Comparison of ENCODE assay signal across 11 cellular contexts in genomic region chr1:203129501-203130231, GRCh38. TPM values are rescaled to one million over a fixed set of nuclear protein-coding genes. Genes with fewer than 3 reads are reported as not detected.
DNase-seq lines count a peak whose midpoint lies in the region; ATAC-seq and TF ChIP-seq lines count a peak whose summit lies in the region.
"Had no signal": no experiment of that assay in that cellular context is flagged by ENCODE, and none has a peak within 500 bp of the region (broad histone marks: within the 10 kb centered on the region; RNA-seq: fewer than 3 reads in every experiment).

No MANE protein-coding gene starts in this region.

- no peak overlapping the region for H3K4me3 Mint-ChIP-seq in CD4-positive, alpha-beta memory T cell
- no peak overlapping the region for H3K4me3 Mint-ChIP-seq in nephron progenitor cell

- peaks cover 0 to 5% (median 0%) of the 10 kb centered on the region in 8 donors for H3K9me3 Mint-ChIP-seq in CD4-positive, alpha-beta memory T cell
- no peaks in the 10 kb centered on the region for H3K9me3 Mint-ChIP-seq in nephron progenitor cell

- CTCF ChIA-PET in CD4-positive, alpha-beta memory T cell (lab: Charles Lee; ENCODE audit: partially characterized antibody): interaction anchor here (1.3 kb wide), 1 partner anchor 23 kb away, joined by 3 read pairs; no protein-coding TSS in a partner anchor

- peak; percentile 48 for DNase-seq in NCI-H1105 treated with DMSO at 0.1 percent for 48 hours (lab: John Stamatoyannopoulos, UW)
- no peak for DNase-seq in NCI-H1105 (lab: John Stamatoyannopoulos, UW)
- DNase-seq in RPMI8226: peak; percentile 43
- DNase-seq in right atrium auricular region (ENCODE audit: low spot score): peak; percentile 58
- DNase-seq in gastrocnemius medialis: peak in 1 of 2 donors; percentile 68
- DNase-seq in CD4-positive, alpha-beta memory T cell: no peak
- no peak for DNase-seq in nephron progenitor cell
- DNase-seq: kidney had no signal

- peaks cover 0 to 92% of the 10 kb centered on the region in 2 donors for H3K4me1 ChIP-seq in right atrium auricular region
- peaks cover 28 to 41% of the 10 kb centered on the region in 2 donors for H3K4me1 ChIP-seq in gastrocnemius medialis
- no peaks in the 10 kb centered on the region for H3K4me1 ChIP-seq in CD4-positive, alpha-beta memory T cell (ENCODE audit: insufficient read depth, low read length)

- peaks cover 23 to 35% of the 10 kb centered on the region in 2 donors for H3K27me3 Mint-ChIP-seq in CD4-positive, alpha-beta memory T cell
- H3K27me3 Mint-ChIP-seq in nephron progenitor cell (ENCODE audit: low read depth, poor library complexity): peaks cover 58% of the 10 kb centered on the region

- H3K4me1 Mint-ChIP-seq in CD4-positive, alpha-beta memory T cell: peaks cover 7 to 13% (median 9%) of the 10 kb centered on the region in 4 donors
- peaks cover 34% of the 10 kb centered on the region for H3K4me1 Mint-ChIP-seq in nephron progenitor cell

- H3K9me3 ChIP-seq in right atrium auricular region (no peaks in the 10 kb centered on the region), gastrocnemius medialis (no peaks in the 10 kb centered on the region)
- H3K9me3 ChIP-seq in CD4-positive, alpha-beta memory T cell (ENCODE audit: control insufficient read depth in 1 of 2, low read length in 2 of 2): no peaks in the 10 kb centered on the region

- POLR2A ChIA-PET in CD4-positive, alpha-beta memory T cell (lab: Charles Lee; ENCODE audit: partially characterized antibody): no interaction called here

- in situ Hi-C loops in gastrocnemius medialis (cut with MboI; ENCODE audit: low sequenced_read_pairs in 4 of 4): no loop called here

- H3K27me3 ChIP-seq in right atrium auricular region (no peaks in the 10 kb centered on the region), gastrocnemius medialis (no peaks in the 10 kb centered on the region)
- peaks cover 19% of the 10 kb centered on the region for H3K27me3 ChIP-seq in CD4-positive, alpha-beta memory T cell (ENCODE audit: insufficient read depth, low read length)

- H3K36me3 ChIP-seq in right atrium auricular region: no peaks in the 10 kb centered on the region
- H3K36me3 ChIP-seq in gastrocnemius medialis: no peaks in the 10 kb centered on the region
- H3K36me3 ChIP-seq in CD4-positive, alpha-beta memory T cell (ENCODE audit: insufficient read depth, low read length): no peaks in the 10 kb centered on the region

- TF ChIP-seq POLR2A in gastrocnemius medialis (IDR thresholded peaks at IDR 0.05): no peak

- intact Hi-C loops in gastrocnemius medialis (cut with DNase I; ENCODE audit: low total_unique reads): loop anchor here (2.0 kb wide), 1 partner anchor 91 kb away; no protein-coding TSS in a partner anchor
- intact Hi-C loops in CD4-positive, alpha-beta memory T cell (cut with micrococcal nuclease): no loop called here

- H3K4me3 ChIP-seq in right atrium auricular region: peak overlapping the region in 1 of 2 donors; percentile 54
- H3K4me3 ChIP-seq in gastrocnemius medialis: no peak overlapping the region
- H3K4me3 ChIP-seq in CD4-positive, alpha-beta memory T cell (ENCODE audit: low read length in 2 of 2): no peak overlapping the region

- H3K27ac Mint-ChIP-seq in CD4-positive, alpha-beta memory T cell: no peak overlapping the region
- no peak overlapping the region for H3K27ac Mint-ChIP-seq in nephron progenitor cell

- H3K27ac ChIP-seq in right atrium auricular region (peak overlapping the region; percentile 91 to 94), gastrocnemius medialis (peak overlapping the region in 2 of 4 donors; percentile 49)
- H3K27ac ChIP-seq in CD4-positive, alpha-beta memory T cell (ENCODE audit: low read depth, low read length): no peak overlapping the region

- no peak for TF ChIP-seq CTCF in right atrium auricular region (IDR thresholded peaks at IDR 0.05)
- TF ChIP-seq CTCF in gastrocnemius medialis (IDR thresholded peaks at IDR 0.05 in 4 of 5, conservative IDR thresholded peaks at IDR 0.05 in 1 of 5): no peak
- TF ChIP-seq CTCF in nephron progenitor cell (IDR thresholded peaks at IDR 0.05): no peak

- peak; percentile 30 to 33 for ATAC-seq in gastrocnemius medialis
- ATAC-seq in HG03039 (IDR thresholded peaks at IDR 0.05; ENCODE audit: unreplicated experiment): no peak

- H3K36me3 Mint-ChIP-seq in CD4-positive, alpha-beta memory T cell: no peaks in the 10 kb centered on the region
- no peaks in the 10 kb centered on the region for H3K36me3 Mint-ChIP-seq in nephron progenitor cell (ENCODE audit: low read depth)

RNA-seq across cellular contexts. Expression of gene ADORA1, which starts 2.1 kb away (rescaled TPM):
- total RNA-seq in right atrium auricular region (10 to 100 TPM in 1 of 2 donors, 1 to 10 TPM in 1; 9.4 to 15.1 TPM), gastrocnemius medialis (1 to 10 TPM in 2 of 4 donors, under 1 TPM in 2; 0.25 to 5.6 (median 1.7) TPM)
- total RNA-seq in CD4-positive, alpha-beta memory T cell: not detected
- under 1 TPM in 1 of 2 donors, not detected in 1; 0.10 TPM for polyA plus RNA-seq in CD4-positive, alpha-beta memory T cell

RNA-seq across cellular contexts. Expression of gene MYOG, which starts 43.9 kb away (rescaled TPM):
- total RNA-seq in right atrium auricular region (not detected), gastrocnemius medialis (100 to 1,000 TPM in 1 of 4 donors, 10 to 100 TPM in 3; 21.4 to 146 (median 73.1) TPM)
- total RNA-seq in CD4-positive, alpha-beta memory T cell: not detected
- not detected for polyA plus RNA-seq in CD4-positive, alpha-beta memory T cell
- total RNA-seq: A673, H1, kidney had no signal
- polyA plus RNA-seq: H1 had no signal

RNA-seq across cellular contexts. Expression of gene MYBPH, which starts 46.0 kb away (rescaled TPM):
- total RNA-seq in right atrium auricular region (not detected), gastrocnemius medialis (100 to 1,000 TPM in 1 of 4 donors, 10 to 100 TPM in 2, 1 to 10 TPM in 1; 7.4 to 260 (median 45.5) TPM)
- total RNA-seq in CD4-positive, alpha-beta memory T cell: not detected
- polyA plus RNA-seq in CD4-positive, alpha-beta memory T cell: not detected
- total RNA-seq: A673, H1, kidney had no signal
- polyA plus RNA-seq: H1 had no signal

RNA-seq across cellular contexts. Expression of gene CHI3L1, which starts 56.8 kb away (rescaled TPM):
- 1 to 10 TPM in 1 of 2 donors, under 1 TPM in 1; 0.85 to 9.4 TPM for total RNA-seq in right atrium auricular region
- total RNA-seq in gastrocnemius medialis: 10 to 100 TPM in 2 of 4 donors, 1 to 10 TPM in 2; 4.0 to 19.7 (median 9.9) TPM
- 1 to 10 TPM; 5.2 to 5.7 TPM for total RNA-seq in CD4-positive, alpha-beta memory T cell
- not detected for polyA plus RNA-seq in CD4-positive, alpha-beta memory T cell
- total RNA-seq: A673, H1 had no signal

Comparison
In these comparisons a context has a peak if more than half of its experiments do, and no peak if none do; other contexts are left out.
1. DNase-seq: peak in NCI-H1105 treated with DMSO at 0.1 percent for 48 hours (single experiment), RPMI8226 (single experiment) and right atrium auricular region (single experiment); none in NCI-H1105 (single experiment), CD4-positive, alpha-beta memory T cell (0 of 5) and nephron progenitor cell (single experiment).
2. RNA of gene MYOG, which starts 43.9 kb away (total RNA-seq): 21.4 to 146 TPM in gastrocnemius medialis; not detected in right atrium auricular region and not detected in CD4-positive, alpha-beta memory T cell; every median in the first group is over 10 times any median in the second.
3. RNA of gene MYBPH, which starts 46.0 kb away (total RNA-seq): 7.4 to 260 TPM in gastrocnemius medialis; not detected in right atrium auricular region and not detected in CD4-positive, alpha-beta memory T cell; every median in the first group is over 4 times any median in the second.